32 cellular contexts compared by ENCODE assay signal in the genomic region with DNA sequence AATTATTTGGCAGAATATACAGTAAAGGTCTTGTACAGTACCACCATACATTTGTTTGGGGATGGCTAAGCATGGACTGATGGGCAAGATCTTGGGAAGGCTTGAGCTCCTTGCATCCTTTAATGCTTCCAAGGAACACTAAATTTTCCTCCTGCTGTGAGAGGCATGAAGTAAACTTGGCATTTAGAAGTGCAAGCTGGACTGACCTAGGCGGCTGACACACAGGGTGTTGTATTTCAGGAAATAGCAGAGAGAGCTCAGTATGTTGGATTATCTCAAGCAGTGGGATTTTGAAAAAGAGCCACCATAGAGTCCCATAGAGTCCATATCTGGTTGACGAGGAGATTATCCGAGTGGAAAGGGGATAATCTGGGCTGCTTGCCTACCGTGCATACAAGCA.
"Had no signal": no experiment of that assay in that cellular context is flagged by ENCODE, and none has a peak within 500 bp of the region (broad histone marks: within the 10 kb centered on the region; RNA-seq: fewer than 3 reads in every experiment).

No MANE protein-coding gene starts in this region.

- H3K4me1 ChIP-seq: SJSA1 had no signal

- H3K9me3 ChIP-seq: SJSA1, SK-N-SH had no signal

- H3K4me1 Mint-ChIP-seq: activated CD4-positive, alpha-beta memory T cell treated with anti-CD3 and anti-CD28 coated beads, Interleukin-2, amount 10 ng/mL, durations not matched to agents 7 days and 5 days; activated CD4-positive, alpha-beta T cell treated with anti-CD3 and anti-CD28 coated beads for 36 hours; activated CD8-positive, alpha-beta memory T cell treated with anti-CD3 and anti-CD28 coated beads, Interleukin-2, amount 10 ng/mL, durations not matched to agents 7 days and 5 days; activated naive CD8-positive, alpha-beta T cell treated with anti-CD3 and anti-CD28 coated beads for 36 hours; central memory CD8-positive, alpha-beta T cell; WTC11 had no signal

- ATAC-seq: activated CD4-positive, alpha-beta T cell treated with anti-CD3 and anti-CD28 coated beads for 36 hours; activated CD4-positive, CD25-positive, alpha-beta regulatory T cell treated with anti-CD3 and anti-CD28 coated beads, Interleukin-2, amount 50 U/mL, for 24 hours; activated CD8-positive, alpha-beta memory T cell treated with anti-CD3 and anti-CD28 coated beads, Interleukin-2, amount 10 ng/mL, durations not matched to agents 7 days and 5 days; WTC11 had no signal

- DNase-seq: activated CD4-positive, alpha-beta memory T cell treated with anti-CD3 and anti-CD28 coated beads, Interleukin-2, amount 10 ng/mL, durations not matched to agents 7 days and 5 days; activated CD4-positive, alpha-beta T cell treated with anti-CD3 and anti-CD28 coated beads for 36 hours; activated CD8-positive, alpha-beta memory T cell treated with anti-CD3 and anti-CD28 coated beads for 24 hours; activated CD8-positive, alpha-beta memory T cell treated with anti-CD3 and anti-CD28 coated beads, Interleukin-2, amount 10 ng/mL, durations not matched to agents 7 days and 5 days; activated CD8-positive, alpha-beta memory T cell treated with anti-CD3 and anti-CD28 coated beads, Interleukin-2, amount 50 U/mL, for 48 hours; activated effector memory CD4-positive, alpha-beta T cell treated with Interleukin-2 at 50 U/mL for 16 hours; activated naive CD4-positive, alpha-beta T cell; activated naive CD4-positive, alpha-beta T cell treated with anti-CD3 and anti-CD28 coated beads, Interleukin-2, amount 50 U/mL, for 16 hours; activated naive CD8-positive, alpha-beta T cell treated with anti-CD3 and anti-CD28 coated beads for 36 hours; activated T-cell treated with anti-CD3 and anti-CD28 coated beads, Interleukin-2, amount 50 U/mL, for 48 hours; amniotic stem cell; aorta; brain microvascular endothelial cell; NCI-H1105; NCI-H1417 treated with DMSO at 0.1 percent for 48 hours; NCI-H187 treated with DMSO at 0.1 percent for 48 hours; NCI-H2081; NCI-H226; NCI-H446 treated with DMSO at 0.1 percent for 48 hours; NCI-H524; NCI-H69; PC-9; SHP77; SK-N-SH had no signal

- H3K36me3 Mint-ChIP-seq: activated CD8-positive, alpha-beta memory T cell treated with anti-CD3 and anti-CD28 coated beads, Interleukin-2, amount 10 ng/mL, durations not matched to agents 7 days and 5 days; activated naive CD8-positive, alpha-beta T cell treated with anti-CD3 and anti-CD28 coated beads for 36 hours had no signal

- H3K27me3 Mint-ChIP-seq: activated CD4-positive, alpha-beta memory T cell treated with anti-CD3 and anti-CD28 coated beads, Interleukin-2, amount 10 ng/mL, durations not matched to agents 7 days and 5 days; activated CD4-positive, alpha-beta T cell treated with anti-CD3 and anti-CD28 coated beads for 36 hours; activated CD8-positive, alpha-beta memory T cell treated with anti-CD3 and anti-CD28 coated beads, Interleukin-2, amount 10 ng/mL, durations not matched to agents 7 days and 5 days; activated naive CD8-positive, alpha-beta T cell treated with anti-CD3 and anti-CD28 coated beads for 36 hours; central memory CD8-positive, alpha-beta T cell had no signal

- H3K27me3 ChIP-seq: brain microvascular endothelial cell, cardiac muscle cell, SJSA1 had no signal

- H3K4me3 Mint-ChIP-seq: activated CD4-positive, alpha-beta memory T cell treated with anti-CD3 and anti-CD28 coated beads, Interleukin-2, amount 10 ng/mL, durations not matched to agents 7 days and 5 days; activated CD4-positive, alpha-beta T cell treated with anti-CD3 and anti-CD28 coated beads for 36 hours; activated CD8-positive, alpha-beta memory T cell treated with anti-CD3 and anti-CD28 coated beads, Interleukin-2, amount 10 ng/mL, durations not matched to agents 7 days and 5 days; activated naive CD8-positive, alpha-beta T cell treated with anti-CD3 and anti-CD28 coated beads for 36 hours; central memory CD8-positive, alpha-beta T cell; T-helper 1 cell treated with Interleukin-12 subunit alpha and Interleukin-12 subunit beta and Interleukin-4 antibody, amounts not matched to agents 30 μg/mL and 1 μg/mL, for 36 hours; T-helper 2 cell treated with Interferon-gamma antibody and Interleukin-4, amounts not matched to agents 5 μg/mL and 100 μg/mL, for 36 hours; WTC11 had no signal

- H3K27ac ChIP-seq: brain microvascular endothelial cell, cardiac muscle cell, KMS-11, PC-9, SJSA1 had no signal

- H3K4me3 ChIP-seq: cardiac muscle cell, PC-9, SJSA1 had no signal

- H3K36me3 ChIP-seq: brain microvascular endothelial cell, cardiac muscle cell, SJSA1 had no signal

- H3K27ac Mint-ChIP-seq: activated CD4-positive, alpha-beta memory T cell treated with anti-CD3 and anti-CD28 coated beads, Interleukin-2, amount 10 ng/mL, durations not matched to agents 7 days and 5 days; activated CD4-positive, alpha-beta T cell treated with anti-CD3 and anti-CD28 coated beads for 36 hours; activated CD8-positive, alpha-beta memory T cell treated with anti-CD3 and anti-CD28 coated beads, Interleukin-2, amount 10 ng/mL, durations not matched to agents 7 days and 5 days; activated naive CD8-positive, alpha-beta T cell treated with anti-CD3 and anti-CD28 coated beads for 36 hours; T-helper 1 cell treated with Interleukin-12 subunit alpha and Interleukin-12 subunit beta and Interleukin-4 antibody, amounts not matched to agents 30 μg/mL and 1 μg/mL, for 36 hours; T-helper 2 cell treated with Interferon-gamma antibody and Interleukin-4, amounts not matched to agents 5 μg/mL and 100 μg/mL, for 36 hours; WTC11 had no signal
